25 cellular contexts compared by ENCODE assay signal in genomic region chr19:7203317-7203716, GRCh38.
"Had no signal": no experiment of that assay in that cellular context is flagged by ENCODE, and none has a peak within 500 bp of the region (broad histone marks: within the 10 kb centered on the region; RNA-seq: fewer than 3 reads in every experiment).

No MANE protein-coding gene starts in this region.

- H3K4me3 Mint-ChIP-seq: activated CD4-positive, alpha-beta T cell treated with anti-CD3 and anti-CD28 coated beads, Interleukin-2, amount 10 ng/mL, durations not matched to agents 7 days and 5 days; activated CD8-positive, alpha-beta T cell treated with anti-CD3 and anti-CD28 coated beads, Interleukin-2, amount 10 ng/mL, durations not matched to agents 7 days and 5 days; activated naive CD8-positive, alpha-beta T cell treated with anti-CD3 and anti-CD28 coated beads, Interleukin-2, amount 50 U/mL, for 24 hours; activated T-helper 1 cell treated with anti-CD3 and anti-CD28 coated beads, Interleukin-12 subunit alpha, Interleukin-12 subunit beta, Interleukin-2, Interleukin-4 antibody, amounts not matched to agents 30 ng/mL and 10 ng/mL and 1 ng/mL, durations not matched to agents 14 hours and 24 hours and 36 hours; endodermal cell; mesothelial cell of epicardium; stimulated activated memory B cell treated with anti-CD40 and anti-IgM and Interleukin-4, amounts not matched to agents 10 μg/mL and 1 μg/mL and 100 μg/mL, for 72 hours; T-helper 2 cell treated with Interferon-gamma antibody and Interleukin-4, amounts not matched to agents 5 μg/mL and 100 μg/mL, for 36 hours had no signal

- ATAC-seq: activated CD8-positive, alpha-beta T cell treated with anti-CD3 and anti-CD28 coated beads, Interleukin-2, amount 10 ng/mL, durations not matched to agents 7 days and 5 days; activated naive CD8-positive, alpha-beta T cell treated with anti-CD3 and anti-CD28 coated beads, Interleukin-2, amount 50 U/mL, for 24 hours; heart right ventricle; sciatic nerve; stimulated activated memory B cell treated with anti-CD40 and anti-IgM and Interleukin-4, amounts not matched to agents 10 μg/mL and 1 μg/mL and 100 μg/mL, for 72 hours had no signal

- H3K27ac Mint-ChIP-seq: activated CD4-positive, alpha-beta T cell treated with anti-CD3 and anti-CD28 coated beads, Interleukin-2, amount 10 ng/mL, durations not matched to agents 7 days and 5 days; activated CD8-positive, alpha-beta T cell treated with anti-CD3 and anti-CD28 coated beads, Interleukin-2, amount 10 ng/mL, durations not matched to agents 7 days and 5 days; activated naive CD8-positive, alpha-beta T cell treated with anti-CD3 and anti-CD28 coated beads, Interleukin-2, amount 50 U/mL, for 24 hours; activated T-helper 1 cell treated with anti-CD3 and anti-CD28 coated beads, Interleukin-12 subunit alpha, Interleukin-12 subunit beta, Interleukin-2, Interleukin-4 antibody, amounts not matched to agents 30 ng/mL and 10 ng/mL and 1 ng/mL, durations not matched to agents 14 hours and 24 hours and 36 hours; endodermal cell; mesothelial cell of epicardium; stimulated activated memory B cell treated with anti-CD40 and anti-IgM and Interleukin-4, amounts not matched to agents 10 μg/mL and 1 μg/mL and 100 μg/mL, for 72 hours; T-helper 2 cell treated with Interferon-gamma antibody and Interleukin-4, amounts not matched to agents 5 μg/mL and 100 μg/mL, for 36 hours had no signal

- H3K27me3 ChIP-seq: brain microvascular endothelial cell, dorsolateral prefrontal cortex, heart right ventricle, vagina had no signal

- H3K9me3 ChIP-seq: heart right ventricle, left ventricle myocardium inferior, vagina had no signal

- DNase-seq: activated CD4-positive, alpha-beta T cell treated with anti-CD3 and anti-CD28 coated beads, Interleukin-2, amount 10 ng/mL, durations not matched to agents 7 days and 5 days; activated CD4-positive, CD25-positive, alpha-beta regulatory T cell treated with anti-CD3 and anti-CD28 coated beads, Interleukin-2, amount 50 U/mL, for 72 hours; activated CD8-positive, alpha-beta T cell treated with anti-CD3 and anti-CD28 coated beads, Interleukin-2, amount 10 ng/mL, durations not matched to agents 7 days and 5 days; activated gamma-delta T cell; activated naive CD4-positive, alpha-beta T cell treated with anti-CD3 and anti-CD28 coated beads, Interleukin-2, amount 50 U/mL, for 16 hours; activated naive CD8-positive, alpha-beta T cell treated with anti-CD3 and anti-CD28 coated beads, Interleukin-2, amount 50 U/mL, for 24 hours; anterior cingulate cortex; brain microvascular endothelial cell; caudate nucleus; dorsolateral prefrontal cortex; endodermal cell; heart right ventricle; left ventricle myocardium inferior; mammary epithelial cell; nucleus accumbens; stimulated activated CD4-positive, alpha-beta T cell treated with anti-CD3 and anti-CD28 coated beads, Interleukin-15, amount 100 ng/mL, for 24 hours; trophoblast cell had no signal

- H3K9me3 Mint-ChIP-seq: activated CD4-positive, alpha-beta T cell treated with anti-CD3 and anti-CD28 coated beads, Interleukin-2, amount 10 ng/mL, durations not matched to agents 7 days and 5 days; activated naive CD8-positive, alpha-beta T cell treated with anti-CD3 and anti-CD28 coated beads, Interleukin-2, amount 50 U/mL, for 24 hours; endodermal cell; mesothelial cell of epicardium; T-helper 2 cell treated with Interferon-gamma antibody and Interleukin-4, amounts not matched to agents 5 μg/mL and 100 μg/mL, for 36 hours had no signal

- H3K36me3 Mint-ChIP-seq: mesothelial cell of epicardium; stimulated activated memory B cell treated with anti-CD40 and anti-IgM and Interleukin-4, amounts not matched to agents 10 μg/mL and 1 μg/mL and 100 μg/mL, for 72 hours had no signal

- H3K4me1 Mint-ChIP-seq: mesothelial cell of epicardium had no signal

- H3K27ac ChIP-seq: brain microvascular endothelial cell, dorsolateral prefrontal cortex, heart right ventricle, left ventricle myocardium inferior, vagina, VCaP had no signal

- H3K4me3 ChIP-seq: dorsolateral prefrontal cortex, heart right ventricle, left ventricle myocardium inferior, smooth muscle cell, vagina had no signal

- H3K36me3 ChIP-seq: brain microvascular endothelial cell, heart right ventricle, left ventricle myocardium inferior, vagina had no signal
